In genomic region chr16:3400779-3401688, GRCh38 we compare ENCODE assay signal across 8 cellular contexts. TPM values are rescaled to one million over a fixed set of nuclear protein-coding genes. Genes with fewer than 3 reads are reported as not detected.
A peak's percentile ranks its signal among the peaks of the same experiment; 100 is the strongest.
DNase-seq lines count a peak whose midpoint lies in the region; ATAC-seq and TF ChIP-seq lines count a peak whose summit lies in the region.

Gene ZNF174 (plus strand): TSS chr16:3401215. CDS start chr16:3402005, 790 bp downstream.
Gene ZSCAN32 (minus strand): TSS chr16:3401004. CDS start chr16:3397557, 3,447 bp downstream.

- H3K27me3 ChIP-seq in right cardiac atrium (ENCODE audit: control insufficient read depth, insufficient read depth) (no peaks in the 10 kb centered on the region), vagina (no peaks in the 10 kb centered on the region)

- peaks cover 12% of the 10 kb centered on the region for H3K9me3 ChIP-seq in right cardiac atrium (ENCODE audit: control insufficient read depth, low read length)
- H3K9me3 ChIP-seq in vagina = peaks cover 12% of the 10 kb centered on the region

- no peak for TF ChIP-seq CTCF in vagina (IDR thresholded peaks at IDR 0.05)

- TF ChIP-seq POLR2A in vagina (IDR thresholded peaks at IDR 0.05) = peak in 1 of 2 donors; percentile 30

- H3K4me3 ChIP-seq in right cardiac atrium (ENCODE audit: low read length) = peak within 1 kb of the TSS; percentile 97
- H3K4me3 ChIP-seq in vagina = peak within 1 kb of the TSS; percentile 72 to 98

- H3K4me1 ChIP-seq in right cardiac atrium (ENCODE audit: control insufficient read depth, insufficient read depth, low read length) (peaks cover 7% of the 10 kb centered on the region), vagina (peaks cover 34% of the 10 kb centered on the region)

- under 1% methylated on average over 95 of the region's 95 CpGs for WGBS in right cardiac atrium

- H3K36me3 ChIP-seq in vagina = peaks cover 0 to 56% of the 10 kb centered on the region in 2 donors

- intact Hi-C loops in right cardiac atrium (cut with DNase I) (loop anchor here in 3 of 4 donors (5.0 to 10.0 kb wide), 4 partner anchors 54 to 96 kb away; partner anchors contain the start of genes C16orf90 (in 1 of the 3), TIGD7 (in 1 of the 3) and ZNF75A (in 1 of the 3)), vagina (cut with DNase I) (no loop called here)

- H3K27ac ChIP-seq in right cardiac atrium (ENCODE audit: low read length) = peak within 1 kb of the TSS; percentile 92
- peak within 1 kb of the TSS; percentile 70 for H3K27ac ChIP-seq in vagina

- DNase-seq in NCI-H187 (lab: John Stamatoyannopoulos, UW) = peak; percentile 99 to 100
- DNase-seq in T-helper 2 cell = peak; percentile 93 to 100 (median 97)
- peak; percentile 84 to 99 (median 98) for DNase-seq in anterior cingulate cortex (lab: John Stamatoyannopoulos, UW)
- peak; percentile 98 to 99 (median 99) for DNase-seq in right cardiac atrium
- peak; percentile 98 for DNase-seq in putamen (ENCODE audit: low spot score)
- DNase-seq in vagina (ENCODE audit: extremely low spot score in 2 of 2) = peak; percentile 99

- ATAC-seq in GM18498 (IDR thresholded peaks at IDR 0.05; ENCODE audit: unreplicated experiment) (peak; percentile 97), HG02938 (IDR thresholded peaks at IDR 0.05; ENCODE audit: unreplicated experiment) (peak; percentile 96), right cardiac atrium (peak; percentile 100)

RNA-seq across cellular contexts. Expression of gene ZNF174, which starts in this region (rescaled TPM):
- total RNA-seq in right cardiac atrium = 10 to 100 TPM in 3 of 4 donors, 1 to 10 TPM in 1; 8.9 to 13.5 (median 11.8) TPM
- polyA plus RNA-seq in right cardiac atrium = 11.1 TPM
- 14.0 TPM for total RNA-seq in vagina

RNA-seq across cellular contexts. Expression of gene ZSCAN32, which starts in this region (rescaled TPM):
- total RNA-seq in right cardiac atrium (1 to 10 TPM; 5.9 to 9.0 (median 7.6) TPM), vagina (19.6 TPM)
- polyA plus RNA-seq in right cardiac atrium = 5.1 TPM

Comparison
In these comparisons a context has a peak if more than half of its experiments do, and no peak if none do; other contexts are left out.
1. Peak in every context shown above with its lines: DNase-seq, ATAC-seq, H3K4me3 ChIP-seq and H3K27ac ChIP-seq.